39 cellular contexts compared by ENCODE assay signal in genomic region chr3:122199552-122199951, GRCh38. TPM values are rescaled to one million over a fixed set of nuclear protein-coding genes. Genes with fewer than 3 reads are reported as not detected.
"Had no signal": no experiment of that assay in that cellular context is flagged by ENCODE, and none has a peak within 500 bp of the region (broad histone marks: within the 10 kb centered on the region; RNA-seq: fewer than 3 reads in every experiment).

No MANE protein-coding gene starts in this region.

- H3K4me1 Mint-ChIP-seq: activated B cell treated with CpG ODN at 0.5 μM for 24 hours; activated naive CD4-positive, alpha-beta T cell treated with anti-CD3 and anti-CD28 coated beads, Interleukin-2, amount 50 U/mL, for 24 hours; activated naive CD8-positive, alpha-beta T cell treated with anti-CD3 and anti-CD28 coated beads, Interleukin-2, amount 50 U/mL, for 24 hours had no signal

- H3K36me3 ChIP-seq: adrenal gland, colonic mucosa, esophagus squamous epithelium, gastroesophageal sphincter, heart right ventricle, WERI-Rb-1 had no signal

- H3K27ac ChIP-seq: adrenal gland, body of pancreas, colonic mucosa, epithelial cell of prostate, esophagus squamous epithelium, gastroesophageal sphincter, heart right ventricle, hepatocyte, WERI-Rb-1 had no signal

- H3K4me1 ChIP-seq: adrenal gland, body of pancreas, colonic mucosa, esophagus squamous epithelium, gastroesophageal sphincter, heart right ventricle had no signal

- ATAC-seq: activated CD4-positive, CD25-positive, alpha-beta regulatory T cell treated with anti-CD3 and anti-CD28 coated beads, Interleukin-2, amount 50 U/mL, for 24 hours; activated naive CD8-positive, alpha-beta T cell treated with anti-CD3 and anti-CD28 coated beads, Interleukin-2, amount 50 U/mL, for 24 hours; activated T-cell treated with anti-CD3 and anti-CD28 coated beads, Interleukin-2, amount 50 U/mL, for 72 hours; body of pancreas; gastroesophageal sphincter; heart right ventricle; T-cell had no signal

- H3K9me3 Mint-ChIP-seq: activated naive CD4-positive, alpha-beta T cell treated with anti-CD3 and anti-CD28 coated beads for 36 hours; activated naive CD4-positive, alpha-beta T cell treated with anti-CD3 and anti-CD28 coated beads, Interleukin-2, amount 50 U/mL, for 24 hours; activated naive CD8-positive, alpha-beta T cell treated with anti-CD3 and anti-CD28 coated beads, Interleukin-2, amount 50 U/mL, for 24 hours; activated T-cell treated with anti-CD3 and anti-CD28 coated beads, Interleukin-2, amount 50 U/mL, for 24 hours; activated T-cell treated with anti-CD3 and anti-CD28 coated beads, Interleukin-2, amount 50 U/mL, for 72 hours; T-helper 2 cell treated with Interferon-gamma antibody and Interleukin-4, amounts not matched to agents 5 μg/mL and 100 μg/mL, for 36 hours had no signal

- DNase-seq: activated B cell treated with CpG ODN at 0.5 μM for 24 hours; activated CD4-positive, alpha-beta T cell treated with anti-CD3 and anti-CD28 coated beads for 4 hours; activated CD8-positive, alpha-beta memory T cell treated with anti-CD3 and anti-CD28 coated beads, Interleukin-2, amount 50 U/mL, for 48 hours; activated effector memory CD4-positive, alpha-beta T cell treated with Interleukin-2 at 50 U/mL for 16 hours; activated naive CD4-positive, alpha-beta T cell treated with anti-CD3 and anti-CD28 coated beads for 36 hours; activated naive CD8-positive, alpha-beta T cell treated with anti-CD3 and anti-CD28 coated beads for 36 hours; activated naive CD8-positive, alpha-beta T cell treated with anti-CD3 and anti-CD28 coated beads, Interleukin-2, amount 50 U/mL, for 24 hours; activated T-cell treated with anti-CD3 and anti-CD28 coated beads for 4 hours; activated T-cell treated with anti-CD3 and anti-CD28 coated beads, Interleukin-2, amount 50 U/mL, for 24 hours; adrenal gland; amygdala; aorta; body of pancreas; caudate nucleus; colonic mucosa; effector CD8-positive, alpha-beta T cell; esophagus squamous epithelium; foreskin melanocyte; heart right ventricle; SW 1271; T-cell; T1000; WERI-Rb-1 had no signal

- H3K9me3 ChIP-seq: adrenal gland, body of pancreas, colonic mucosa, esophagus squamous epithelium, gastroesophageal sphincter, heart right ventricle had no signal

- H3K4me3 Mint-ChIP-seq: activated B cell treated with CpG ODN at 0.5 μM for 24 hours; activated naive CD4-positive, alpha-beta T cell treated with anti-CD3 and anti-CD28 coated beads for 36 hours; activated naive CD4-positive, alpha-beta T cell treated with anti-CD3 and anti-CD28 coated beads, Interleukin-2, amount 50 U/mL, for 24 hours; activated naive CD8-positive, alpha-beta T cell treated with anti-CD3 and anti-CD28 coated beads for 36 hours; activated naive CD8-positive, alpha-beta T cell treated with anti-CD3 and anti-CD28 coated beads, Interleukin-2, amount 50 U/mL, for 24 hours; activated T-cell treated with anti-CD3 and anti-CD28 coated beads, Interleukin-2, amount 50 U/mL, for 24 hours; activated T-cell treated with anti-CD3 and anti-CD28 coated beads, Interleukin-2, amount 50 U/mL, for 72 hours; T-cell; T-helper 1 cell treated with Interleukin-12 subunit alpha and Interleukin-12 subunit beta and Interleukin-4 antibody, amounts not matched to agents 30 μg/mL and 1 μg/mL, for 36 hours; T-helper 2 cell treated with Interferon-gamma antibody and Interleukin-4, amounts not matched to agents 5 μg/mL and 100 μg/mL, for 36 hours had no signal

- H3K4me3 ChIP-seq: adrenal gland, body of pancreas, colonic mucosa, esophagus squamous epithelium, gastroesophageal sphincter, heart right ventricle, hepatocyte had no signal

- H3K36me3 Mint-ChIP-seq: activated naive CD4-positive, alpha-beta T cell treated with anti-CD3 and anti-CD28 coated beads, Interleukin-2, amount 50 U/mL, for 24 hours; activated naive CD8-positive, alpha-beta T cell treated with anti-CD3 and anti-CD28 coated beads for 36 hours; T-cell had no signal

- FAIRE-seq: endometrium, endothelial cell of umbilical vein had no signal

- H3K27ac Mint-ChIP-seq: activated B cell treated with CpG ODN at 0.5 μM for 24 hours; activated naive CD4-positive, alpha-beta T cell treated with anti-CD3 and anti-CD28 coated beads for 36 hours; activated naive CD4-positive, alpha-beta T cell treated with anti-CD3 and anti-CD28 coated beads, Interleukin-2, amount 50 U/mL, for 24 hours; activated naive CD8-positive, alpha-beta T cell treated with anti-CD3 and anti-CD28 coated beads for 36 hours; activated naive CD8-positive, alpha-beta T cell treated with anti-CD3 and anti-CD28 coated beads, Interleukin-2, amount 50 U/mL, for 24 hours; activated T-cell treated with anti-CD3 and anti-CD28 coated beads, Interleukin-2, amount 50 U/mL, for 24 hours; activated T-cell treated with anti-CD3 and anti-CD28 coated beads, Interleukin-2, amount 50 U/mL, for 72 hours; T-cell; T-helper 1 cell treated with Interleukin-12 subunit alpha and Interleukin-12 subunit beta and Interleukin-4 antibody, amounts not matched to agents 30 μg/mL and 1 μg/mL, for 36 hours; T-helper 2 cell treated with Interferon-gamma antibody and Interleukin-4, amounts not matched to agents 5 μg/mL and 100 μg/mL, for 36 hours had no signal

- H3K27me3 Mint-ChIP-seq: activated T-cell treated with anti-CD3 and anti-CD28 coated beads, Interleukin-2, amount 50 U/mL, for 24 hours had no signal

RNA-seq across cellular contexts. Expression of gene CASR, which starts 16.1 kb away (rescaled TPM):
- total RNA-seq: activated naive CD4-positive, alpha-beta T cell treated with anti-CD3 and anti-CD28 coated beads for 36 hours; activated naive CD8-positive, alpha-beta T cell treated with anti-CD3 and anti-CD28 coated beads for 36 hours; aorta; chondrocyte; dermis microvascular lymphatic vessel endothelial cell; endothelial cell of umbilical vein; fibroblast of villous mesenchyme; glomerular endothelial cell; heart right ventricle had no signal
- polyA plus RNA-seq: aorta, endothelial cell of umbilical vein, esophagus, fibroblast of lung, heart right ventricle had no signal
